Comparison of ENCODE assay signal across 8 cellular contexts in the genomic region with DNA sequence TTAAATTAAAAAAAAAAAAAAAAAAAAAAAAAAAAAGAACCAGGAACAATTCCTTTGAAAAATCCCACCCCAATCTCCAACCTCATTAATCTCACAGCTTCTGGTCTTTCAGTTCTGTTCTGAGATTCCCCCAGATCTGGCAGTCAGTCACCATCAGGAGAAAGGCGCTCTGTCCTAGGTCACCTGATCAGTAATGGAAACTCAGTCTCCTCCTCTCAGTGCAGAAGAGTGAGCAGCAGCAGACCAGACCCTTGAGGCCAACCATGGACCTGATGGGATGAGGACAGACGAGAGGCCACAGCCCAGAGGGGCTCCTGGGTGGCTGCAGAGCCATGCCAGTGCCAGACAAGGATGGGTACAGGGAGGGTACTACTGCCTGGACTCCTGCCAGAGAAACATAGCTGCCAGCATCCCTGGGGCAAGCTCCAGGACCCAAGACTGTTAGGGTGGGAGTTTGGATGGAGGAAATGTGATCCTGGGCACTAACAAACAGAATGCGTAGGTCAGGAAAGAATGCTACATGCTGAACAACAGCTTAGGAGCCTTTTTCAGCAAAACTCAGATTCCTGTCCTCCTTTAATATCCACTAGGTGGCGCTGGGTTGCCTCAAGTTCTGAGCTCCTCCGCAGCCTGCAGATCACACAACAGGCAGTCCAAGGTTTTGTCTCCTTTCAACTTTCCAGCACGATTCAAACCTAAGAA. TPM values are rescaled to one million over a fixed set of nuclear protein-coding genes. Genes with fewer than 3 reads are reported as not detected.
DNase-seq lines count a peak whose midpoint lies in the region; ATAC-seq and TF ChIP-seq lines count a peak whose summit lies in the region.

No MANE protein-coding gene starts in this region.

- H3K79me2 ChIP-seq in OCI-LY7 (ENCODE audit: insufficient read depth, low read depth, low read length) (no peaks in the 10 kb centered on the region), fibroblast of lung (ENCODE audit: control insufficient read depth, insufficient read depth, low read length) (no peaks in the 10 kb centered on the region)

- no peaks in the 10 kb centered on the region for H4K20me1 ChIP-seq in OCI-LY7 (ENCODE audit: insufficient read depth, low read length)
- no peaks in the 10 kb centered on the region for H4K20me1 ChIP-seq in fibroblast of lung (ENCODE audit: control insufficient read depth, extremely low read depth, insufficient read depth, low read length)

- no peak overlapping the region for H3K27ac Mint-ChIP-seq in activated T-cell treated with anti-CD3 and anti-CD28 coated beads, Interleukin-2, amount 50 U/mL, for 24 hours
- H3K27ac Mint-ChIP-seq in nephron progenitor cell (peak overlapping the region; percentile 40), type B pancreatic cell (no peak overlapping the region)

- H3K27me3 ChIP-seq in fibroblast of lung (ENCODE audit: control insufficient read depth, insufficient read depth, low read length), result no peaks in the 10 kb centered on the region

- H3K9me3 Mint-ChIP-seq in activated T-cell treated with anti-CD3 and anti-CD28 coated beads, Interleukin-2, amount 50 U/mL, for 24 hours, result no peaks in the 10 kb centered on the region
- H3K9me3 Mint-ChIP-seq in nephron progenitor cell (no peaks in the 10 kb centered on the region), type B pancreatic cell (no peaks in the 10 kb centered on the region)

- no peak for ATAC-seq in HG02623 (IDR thresholded peaks at IDR 0.05; ENCODE audit: unreplicated experiment)

- H3K4me2 ChIP-seq in OCI-LY7 (ENCODE audit: low read length) (no peak overlapping the region), fibroblast of lung (ENCODE audit: extremely low read depth, insufficient read depth, low read length) (no peak overlapping the region)

- no peaks in the 10 kb centered on the region for H3K9me2 ChIP-seq in OCI-LY7 (ENCODE audit: insufficient read depth, low read length)

- peak; percentile 78 for TF ChIP-seq RAD21 in Ishikawa (IDR thresholded peaks at IDR 0.05; ENCODE audit: low read depth)

- peaks cover 76% of the 10 kb centered on the region for H3K36me3 Mint-ChIP-seq in activated T-cell treated with anti-CD3 and anti-CD28 coated beads, Interleukin-2, amount 50 U/mL, for 24 hours (ENCODE audit: low read depth)
- H3K36me3 Mint-ChIP-seq in nephron progenitor cell (ENCODE audit: low read depth), result peaks cover 13% of the 10 kb centered on the region
- H3K36me3 Mint-ChIP-seq in type B pancreatic cell, result peaks cover 4% of the 10 kb centered on the region

- no peaks in the 10 kb centered on the region for H3K9me3 ChIP-seq in OCI-LY7 (ENCODE audit: low read length)
- no peaks in the 10 kb centered on the region for H3K9me3 ChIP-seq in fibroblast of lung (ENCODE audit: control insufficient read depth, insufficient read depth, low read depth, low read length)

- TF ChIP-seq EP300 in Ishikawa (IDR thresholded peaks at IDR 0.05; ENCODE audit: borderline replicate concordance), result no peak

- peak; percentile 89 for TF ChIP-seq CTCF in OCI-LY7 (conservative IDR thresholded peaks at IDR 0.05; ENCODE audit: low read length)
- TF ChIP-seq CTCF in fibroblast of lung (conservative IDR thresholded peaks at IDR 0.05 in 1 of 2, IDR thresholded peaks at IDR 0.05 in 1 of 2; ENCODE audit: low read depth in 1 of 2, low read length in 2 of 2), result peak; percentile 81 to 85
- TF ChIP-seq CTCF in nephron progenitor cell (IDR thresholded peaks at IDR 0.05), result peak; percentile 80
- TF ChIP-seq CTCF in type B pancreatic cell (conservative IDR thresholded peaks at IDR 0.05), result peak; percentile 88

- CTCF ChIA-PET in OCI-LY7 (lab: Charles Lee; ENCODE audit: unreplicated experiment), result interaction anchor here (0.5 to 0.8 kb wide), 3 partner anchors 41 to 246 kb away, joined by 3 read pairs; a partner anchor contains a TSS

- H3K4me3 ChIP-seq in OCI-LY7 (ENCODE audit: low read depth, low read length, poor library complexity, severe bottlenecking), result no peak overlapping the region
- H3K4me3 ChIP-seq in fibroblast of lung (replicated peaks in 1 of 4; ENCODE audit: control extremely low read depth in 1 of 4, insufficient read depth in 1 of 4, low read depth in 3 of 4, low read length in 4 of 4), result no peak overlapping the region

- intact Hi-C loops in OCI-LY7 (cut with micrococcal nuclease; ENCODE audit: unreplicated experiment), result loop anchor here (1.0 to 2.0 kb wide), 3 partner anchors 77 to 256 kb away; no protein-coding TSS in a partner anchor

- no peaks in the 10 kb centered on the region for H3K27me3 Mint-ChIP-seq in activated T-cell treated with anti-CD3 and anti-CD28 coated beads, Interleukin-2, amount 50 U/mL, for 24 hours
- H3K27me3 Mint-ChIP-seq in nephron progenitor cell (ENCODE audit: low read depth, poor library complexity), result peaks cover 2% of the 10 kb centered on the region
- H3K27me3 Mint-ChIP-seq in type B pancreatic cell, result no peaks in the 10 kb centered on the region

- POLR2A ChIA-PET in OCI-LY7 (lab: Charles Lee), result no interaction called here

- H3K9ac ChIP-seq in fibroblast of lung (ENCODE audit: insufficient read depth, low read length), result no peak overlapping the region

- no peak overlapping the region for H3K27ac ChIP-seq in OCI-LY7 (ENCODE audit: low read depth, low read length, poor library complexity, severe bottlenecking)
- H3K27ac ChIP-seq in fibroblast of lung (ENCODE audit: insufficient read depth, low read length), result no peak overlapping the region

- DNase-seq in DMS114 treated with DMSO at 0.1 percent for 48 hours (lab: John Stamatoyannopoulos, UW; ENCODE audit: unreplicated experiment) (peak; percentile 67), OCI-LY7 (ENCODE audit: low spot score) (peak; percentile 81), fibroblast of lung (ENCODE audit: low read depth in 2 of 2) (peak; percentile 70 to 88), nephron progenitor cell (peak; percentile 54), type B pancreatic cell (ENCODE audit: extremely low spot score, unreplicated experiment) (no peak)
- DNase-seq in activated T-cell treated with anti-CD3 and anti-CD28 coated beads, Interleukin-2, amount 50 U/mL, for 24 hours, result peak; percentile 50

- H3K4me1 ChIP-seq in OCI-LY7 (ENCODE audit: insufficient read depth, low read length, poor library complexity, severe bottlenecking) (no peaks in the 10 kb centered on the region), fibroblast of lung (ENCODE audit: control insufficient read depth, extremely low read depth, insufficient read depth, low read length) (peaks cover 16% of the 10 kb centered on the region)

- H3K36me3 ChIP-seq in OCI-LY7 (ENCODE audit: insufficient read depth, low read length) (peaks cover 33% of the 10 kb centered on the region), fibroblast of lung (ENCODE audit: control insufficient read depth, insufficient read depth, low read length) (peaks cover 7% of the 10 kb centered on the region)

- H2AFZ ChIP-seq in OCI-LY7 (ENCODE audit: low read length) (no peak overlapping the region), fibroblast of lung (ENCODE audit: low read length) (no peak overlapping the region)

- BruUV-seq in OCI-LY7 (replicated peaks; lab: Mats Ljungman, UMichigan), result no TSS peak

- peaks cover 3% of the 10 kb centered on the region for H3K4me1 Mint-ChIP-seq in activated T-cell treated with anti-CD3 and anti-CD28 coated beads, Interleukin-2, amount 50 U/mL, for 24 hours (ENCODE audit: low read depth)
- H3K4me1 Mint-ChIP-seq in nephron progenitor cell, result peaks cover 29% of the 10 kb centered on the region
- peaks cover 4% of the 10 kb centered on the region for H3K4me1 Mint-ChIP-seq in type B pancreatic cell (ENCODE audit: unreplicated experiment)

- no peak overlapping the region for H3K4me3 Mint-ChIP-seq in activated T-cell treated with anti-CD3 and anti-CD28 coated beads, Interleukin-2, amount 50 U/mL, for 24 hours
- H3K4me3 Mint-ChIP-seq in nephron progenitor cell (no peak overlapping the region), type B pancreatic cell (no peak overlapping the region)

TF ChIP-seq in Ishikawa, 13 proteins besides CTCF, POLR2A, EP300 and RAD21 (continues in another document):
- TF ChIP-seq EGR1 (IDR thresholded peaks at IDR 0.05), result no peak

RNA-seq across cellular contexts. Expression of a gene that starts 28.7 kb away (rescaled TPM):
- total RNA-seq in OCI-LY7 (2014; rRNA removed; shearing (Covaris generic)), result 119 and 126 TPM in 2 replicates
- total RNA-seq in OCI-LY7 (2022) (54.2 and 58.1 TPM in 2 replicates), fibroblast of lung (256 and 268 TPM in 2 replicates), type B pancreatic cell (ENCODE audit: low replicate concordance) (38.0 and 40.0 TPM in 2 replicates)
- polyA plus RNA-seq in fibroblast of lung, result 45.4 and 49.3 TPM in 2 replicates
- 84.4 and 112 TPM in 2 replicates for polyA plus RNA-seq in fibroblast of lung (2012)
- 42.7 and 46.1 TPM in 2 replicates for polyA minus RNA-seq in fibroblast of lung (ENCODE audit: low replicate concordance)

RNA-seq across cellular contexts. Expression of a gene that starts 31.7 kb away (rescaled TPM):
- 12.8 and 14.2 TPM in 2 replicates for total RNA-seq in OCI-LY7 (2014; rRNA removed; shearing (Covaris generic))
- 50.2 and 50.9 TPM in 2 replicates for total RNA-seq in OCI-LY7 (2022)
- 6.7 and 9.6 TPM in 2 replicates for total RNA-seq in fibroblast of lung
- polyA plus RNA-seq in fibroblast of lung, result 8.7 and 13.6 TPM in 2 replicates
- polyA plus RNA-seq in fibroblast of lung (2012), result 27.5 and 36.0 TPM in 2 replicates
- polyA minus RNA-seq in fibroblast of lung (ENCODE audit: low replicate concordance), result 89.5 and 114 TPM in 2 replicates
- total RNA-seq in type B pancreatic cell (ENCODE audit: low replicate concordance), result 37.9 and 38.7 TPM in 2 replicates

RNA-seq across cellular contexts. Expression of a gene that starts 34.3 kb away (rescaled TPM):
- total RNA-seq in OCI-LY7 (2014; rRNA removed; shearing (Covaris generic)), result 0.10 and 0.13 TPM in 2 replicates
- total RNA-seq in OCI-LY7 (2022), result 0.66 and 0.68 TPM in 2 replicates
- 32.9 and 53.8 TPM in 2 replicates for total RNA-seq in fibroblast of lung
- polyA plus RNA-seq in fibroblast of lung, result 40.5 and 54.6 TPM in 2 replicates
- polyA plus RNA-seq in fibroblast of lung (2012), result 50.5 and 62.0 TPM in 2 replicates
- 157 and 246 TPM in 2 replicates for polyA minus RNA-seq in fibroblast of lung (ENCODE audit: low replicate concordance)
- total RNA-seq in type B pancreatic cell (ENCODE audit: low replicate concordance), result 25.3 and 27.3 TPM in 2 replicates

RNA-seq across cellular contexts. Expression of a gene that starts 45.7 kb away (rescaled TPM):
- total RNA-seq in OCI-LY7 (2014; rRNA removed; shearing (Covaris generic)), result not detected in 2 replicates
- total RNA-seq in OCI-LY7 (2022), result not detected in 2 replicates
- not detected in 2 replicates for total RNA-seq in fibroblast of lung
- polyA plus RNA-seq in fibroblast of lung, result not detected in 2 replicates
- not detected in 2 replicates for polyA plus RNA-seq in fibroblast of lung (2012)
- polyA minus RNA-seq in fibroblast of lung (ENCODE audit: low replicate concordance), result not detected in 2 replicates
- not detected in 2 replicates for total RNA-seq in type B pancreatic cell (ENCODE audit: low replicate concordance)

RNA-seq across cellular contexts. Expression of a gene that starts 53.1 kb away (rescaled TPM):
- 61.4 and 68.1 TPM in 2 replicates for total RNA-seq in OCI-LY7 (2014; rRNA removed; shearing (Covaris generic))
- total RNA-seq in OCI-LY7 (2022) (63.0 and 68.3 TPM in 2 replicates), fibroblast of lung (14.6 and 20.5 TPM in 2 replicates), type B pancreatic cell (ENCODE audit: low replicate concordance) (38.5 and 48.7 TPM in 2 replicates)
- 25.9 and 49.4 TPM in 2 replicates for polyA plus RNA-seq in fibroblast of lung
- polyA plus RNA-seq in fibroblast of lung (2012), result 29.6 and 57.8 TPM in 2 replicates
- 21.1 and 31.3 TPM in 2 replicates for polyA minus RNA-seq in fibroblast of lung (ENCODE audit: low replicate concordance)

Comparison
In these comparisons a context has a peak if more than half of its experiments do, and no peak if none do; other contexts are left out.
1. RNA of a gene that starts 34.3 kb away (total RNA-seq): 32.9 to 53.8 TPM in fibroblast of lung and 25.3 to 27.3 TPM in type B pancreatic cell; 0.10 to 0.68 TPM in OCI-LY7; every median in the first group is over 10 times any median in the second.
2. Peak in every context shown above with its lines, with median percentiles within 50 percentile points of each other: CTCF ChIP-seq.